8 cellular contexts compared by ENCODE assay signal in genomic region chr1:1724035-1724864, GRCh38. TPM values are rescaled to one million over a fixed set of nuclear protein-coding genes. Genes with fewer than 3 reads are reported as not detected.
DNase-seq lines count a peak whose midpoint lies in the region; ATAC-seq and TF ChIP-seq lines count a peak whose summit lies in the region.
"Not testable (repeated sequence)": the region's sequence is repeated elsewhere in the genome, so short reads cannot be mapped to it uniquely, and the experiment has no call there.

Gene CDK11A, minus strand, starts transcription at chr1:1724357. Its CDS starts 1,539 bp downstream, at chr1:1722818.

- DNase-seq in EH (ENCODE audit: low read depth) (peak; percentile 100), GM23338 (ENCODE audit: low spot score) (peak; percentile 99), LHCN-M2 (ENCODE audit: low read depth) (peak; percentile 100), RWPE1 (ENCODE audit: low spot score) (peak; percentile 92), fibroblast of peridontal ligament (ENCODE audit: extremely low read depth) (peak; percentile 100)
- peak; percentile 99 for DNase-seq in natural killer cell treated with Interleukin-12 subunit alpha and Interleukin-12 subunit beta and Interleukin-15 and Interleukin-18, amount 100 ng/mL, for 72 hours (ENCODE audit: low spot score)
- DNase-seq in stimulated activated naive CD8-positive, alpha-beta T cell treated with anti-CD3 and anti-CD28 coated beads, Interleukin-15, Interleukin-2, amounts not matched to agents 100 U/mL and 50 U/mL, for 24 hours, result peak; percentile 92

- peak in 1 of 2 experiments; percentile 43; a peak in 2 of 4 replicates for TF ChIP-seq CTCF in GM23338 (conservative IDR thresholded peaks at IDR 0.05; ENCODE audit: low read depth in 2 of 2)
- TF ChIP-seq CTCF in RWPE1 (conservative IDR thresholded peaks at IDR 0.05; ENCODE audit: low read depth), result peak; percentile 55

- peaks cover 23% of the 10 kb centered on the region for H3K36me3 Mint-ChIP-seq in GM23338 (ENCODE audit: low read depth)
- H3K36me3 Mint-ChIP-seq in activated T-helper 17 cell treated with anti-CD3 and anti-CD28 coated beads, Interleukin-2, amount 50 U/mL, for 72 hours (ENCODE audit: low read depth), result peaks cover 37% of the 10 kb centered on the region
- H3K36me3 Mint-ChIP-seq in natural killer cell treated with Interleukin-12 subunit alpha and Interleukin-12 subunit beta and Interleukin-15 and Interleukin-18, amount 100 ng/mL, for 72 hours, result not testable (repeated sequence)

- H4K20me1 ChIP-seq in GM23338 (replicated peaks; ENCODE audit: insufficient read depth), result not testable (repeated sequence)

- peak within 1 kb of the TSS; percentile 91 for H3K4me3 Mint-ChIP-seq in GM23338
- H3K4me3 Mint-ChIP-seq in activated T-helper 17 cell treated with anti-CD3 and anti-CD28 coated beads, Interleukin-2, amount 50 U/mL, for 72 hours, result peak within 1 kb of the TSS; percentile 93
- H3K4me3 Mint-ChIP-seq in natural killer cell treated with Interleukin-12 subunit alpha and Interleukin-12 subunit beta and Interleukin-15 and Interleukin-18, amount 100 ng/mL, for 72 hours, result peak within 1 kb of the TSS; percentile 91

- H3K27ac Mint-ChIP-seq in GM23338, result peak within 1 kb of the TSS; percentile 99
- peak within 1 kb of the TSS; percentile 98 for H3K27ac Mint-ChIP-seq in activated T-helper 17 cell treated with anti-CD3 and anti-CD28 coated beads, Interleukin-2, amount 50 U/mL, for 72 hours
- peak within 1 kb of the TSS; percentile 97 to 98 for H3K27ac Mint-ChIP-seq in natural killer cell treated with Interleukin-12 subunit alpha and Interleukin-12 subunit beta and Interleukin-15 and Interleukin-18, amount 100 ng/mL, for 72 hours

- H3K9me2 ChIP-seq in GM23338 (ENCODE audit: insufficient read depth), result not testable (repeated sequence)

- CTCF ChIA-PET in RWPE1 (lab: Yijun Ruan, JAX), result interaction anchor here (0.5 to 0.6 kb wide), 3 partner anchors 35 to 186 kb away, joined by 3 to 4 read pairs (median 3); no protein-coding TSS in a partner anchor

- H3F3A ChIP-seq in GM23338 (replicated peaks; ENCODE audit: low read depth), result not testable (repeated sequence)

- peak; percentile 93 for ATAC-seq in GM23338
- ATAC-seq in activated T-helper 17 cell treated with anti-CD3 and anti-CD28 coated beads, Interleukin-2, amount 50 U/mL, for 72 hours (replicated peaks), result peak; percentile 98
- peak; percentile 99 for ATAC-seq in natural killer cell treated with Interleukin-12 subunit alpha and Interleukin-12 subunit beta and Interleukin-15 and Interleukin-18, amount 100 ng/mL, for 72 hours
- peak; percentile 94 for ATAC-seq in stimulated activated naive CD8-positive, alpha-beta T cell treated with anti-CD3 and anti-CD28 coated beads, Interleukin-15, Interleukin-2, amounts not matched to agents 100 U/mL and 50 U/mL, for 24 hours

- peaks cover 11% of the 10 kb centered on the region; the same call in 1 of the 2 replicates for H3K79me2 ChIP-seq in GM23338 (replicated peaks; ENCODE audit: insufficient read depth)

- peak within 1 kb of the TSS; percentile 75 for H3K4me3 ChIP-seq in GM23338

- POLR2A ChIA-PET in RWPE1 (lab: Yijun Ruan, JAX; ENCODE audit: low non-redundant PET), result not testable (repeated sequence)

- H3K4me2 ChIP-seq in GM23338, result peak within 1 kb of the TSS; percentile 70; the same call in 1 of the 2 replicates

- peaks cover 11% of the 10 kb centered on the region for H3K27me3 Mint-ChIP-seq in GM23338 (ENCODE audit: insufficient read depth, low read depth, poor library complexity)
- H3K27me3 Mint-ChIP-seq in activated T-helper 17 cell treated with anti-CD3 and anti-CD28 coated beads, Interleukin-2, amount 50 U/mL, for 72 hours; natural killer cell treated with Interleukin-12 subunit alpha and Interleukin-12 subunit beta and Interleukin-15 and Interleukin-18, amount 100 ng/mL, for 72 hours: not testable (repeated sequence)

- not testable (repeated sequence) for H3K27me3 ChIP-seq in GM23338 (ENCODE audit: insufficient read depth)

- H3K27ac ChIP-seq in GM23338 (ENCODE audit: low read depth) (peak within 1 kb of the TSS; percentile 95), RWPE1 (peak within 1 kb of the TSS; percentile 95)

- H3K4me1 ChIP-seq in GM23338 (ENCODE audit: insufficient read depth), result not testable (repeated sequence)

- H3K36me3 ChIP-seq in GM23338 (ENCODE audit: insufficient read depth), result not testable (repeated sequence)

- H3K4me1 Mint-ChIP-seq in GM23338; activated T-helper 17 cell treated with anti-CD3 and anti-CD28 coated beads, Interleukin-2, amount 50 U/mL, for 72 hours; natural killer cell treated with Interleukin-12 subunit alpha and Interleukin-12 subunit beta and Interleukin-15 and Interleukin-18, amount 100 ng/mL, for 72 hours (ENCODE audit: low read depth in 2 of 2): not testable (repeated sequence)

- H2AFZ ChIP-seq in GM23338, result 0 out of 2 replicates have a peak within 1 kb of the TSS, but pooled peaks have one; percentile 38

- not testable (repeated sequence) for H3K9me3 Mint-ChIP-seq in GM23338; activated T-helper 17 cell treated with anti-CD3 and anti-CD28 coated beads, Interleukin-2, amount 50 U/mL, for 72 hours; natural killer cell treated with Interleukin-12 subunit alpha and Interleukin-12 subunit beta and Interleukin-15 and Interleukin-18, amount 100 ng/mL, for 72 hours

TF ChIP-seq in GM23338, 12 proteins besides CTCF, POLR2A, EP300 and RAD21:
- peak; percentile 97 for TF ChIP-seq CREB1 (CRISPR knock-in tag; IDR thresholded peaks at IDR 0.05; ENCODE audit: low read depth)
- TF ChIP-seq POLR2AphosphoS5 (IDR thresholded peaks at IDR 0.05; ENCODE audit: low read depth), result peak; percentile 66
- TF ChIP-seq ETS1 (IDR thresholded peaks at IDR 0.05), result peak; percentile 79

RNA-seq across cellular contexts. Expression of gene CDK11A, which starts in this region (rescaled TPM):
- total RNA-seq in GM23338 (2014; rRNA removed; shearing (Covaris generic)), result 19.6 and 22.8 TPM in 2 replicates
- 72.6 and 76.1 TPM in 2 replicates for polyA plus RNA-seq in GM23338 (2016; fragmentation: Nextera tagmentation; extraction: Ambion mirVana)
- total RNA-seq in LHCN-M2 (2014; rRNA removed), result 9.1 and 12.8 TPM in 2 replicates
- polyA plus RNA-seq in LHCN-M2 (2012), result 14.3 TPM
- 10 to 100 TPM; 51.8 to 65.6 TPM for total RNA-seq in activated T-helper 17 cell treated with anti-CD3 and anti-CD28 coated beads, Interleukin-2, amount 50 U/mL, for 72 hours
- total RNA-seq in natural killer cell treated with Interleukin-12 subunit alpha and Interleukin-12 subunit beta and Interleukin-15 and Interleukin-18, amount 100 ng/mL, for 72 hours, result 100 to 1,000 TPM in 1 of 2 donors, 10 to 100 TPM in 1; 75.9 to 129 TPM

Comparison
In these comparisons a context has a peak if more than half of its experiments do, and no peak if none do; other contexts are left out.
1. Peak in every context shown above with its lines: DNase-seq, ATAC-seq, H3K4me3 ChIP-seq and H3K27ac ChIP-seq.